ENCODE assay signal across 19 cellular contexts in genomic region chr20:11717562-11717961, GRCh38.
DNase-seq lines count a peak whose midpoint lies in the region; ATAC-seq, FAIRE-seq and TF ChIP-seq lines count a peak whose summit lies in the region.
"Had no signal": no experiment of that assay in that cellular context is flagged by ENCODE, and none has a peak within 500 bp of the region (broad histone marks: within the 10 kb centered on the region; RNA-seq: fewer than 3 reads in every experiment).

No MANE protein-coding gene starts in this region.

- no peaks in the 10 kb centered on the region for H3K27me3 Mint-ChIP-seq in H9 (ENCODE audit: low read depth)
- H3K27me3 Mint-ChIP-seq: CD4-positive, CD25-positive, alpha-beta regulatory T cell; CD8-positive, alpha-beta memory T cell had no signal

- no peak for TF ChIP-seq EP300 in H1 (IDR thresholded peaks at IDR 0.05; ENCODE audit: borderline replicate concordance in 1 of 2, low read depth in 2 of 2, low read length in 2 of 2)

- H2BK20ac ChIP-seq in H9 (ENCODE audit: low read depth, low read length, poor library complexity, severe bottlenecking) (no peak overlapping the region), H1 (ENCODE audit: low read length) (peak overlapping the region; percentile 83; the same call in 1 of the 2 replicates)

- no peaks in the 10 kb centered on the region for H3K79me2 ChIP-seq in H9 (ENCODE audit: insufficient read depth, low read length)
- H3K79me2 ChIP-seq in H1 (ENCODE audit: control insufficient read depth in 1 of 2, insufficient read depth in 2 of 2, low read length in 2 of 2), result no peaks in the 10 kb centered on the region
- no peaks in the 10 kb centered on the region for H3K79me2 ChIP-seq in trophoblast cell (ENCODE audit: control insufficient read depth, insufficient read depth, low read length, poor library complexity)

- H2BK12ac ChIP-seq in H9 (ENCODE audit: insufficient read length, low read depth, low read length) (no peak overlapping the region), H1 (ENCODE audit: low read depth, low read length) (no peak overlapping the region; the same call in 1 of the 2 replicates), trophoblast cell (ENCODE audit: low read length) (peak overlapping the region; percentile 59)

- TF ChIP-seq CTCF in H9 (conservative IDR thresholded peaks at IDR 0.05) (no peak), H1 (IDR thresholded peaks at IDR 0.05; ENCODE audit: control extremely low read depth in 1 of 3, insufficient read depth in 1 of 3, low read depth in 1 of 3, low read length in 3 of 3) (no peak), adrenal gland (IDR thresholded peaks at IDR 0.05) (no peak)

- TF ChIP-seq POLR2A in H1 (IDR thresholded peaks at IDR 0.05; ENCODE audit: control extremely low read depth in 1 of 2, low read depth in 2 of 2, low read length in 2 of 2), result no peak
- no peak for TF ChIP-seq POLR2A in adrenal gland (IDR thresholded peaks at IDR 0.05)

- WGBS in H9 (ENCODE audit: extremely low coverage, insufficient read length, low lambda C conversion rate), result no CpG with 5 or more reads among the region's 3 CpGs
- WGBS in H1 (ENCODE audit: extremely low coverage in 1 of 2, insufficient coverage in 1 of 2, insufficient read length in 1 of 2, insufficient replicate concordance in 2 of 2, low coverage in 1 of 2, low lambda C conversion rate in 2 of 2, missing lambda C conversion rate in 1 of 2), 2 experiments, result 97% methylated on average over 3 of the region's 3 CpGs; no CpG with 5 or more reads in 1 of the 2 experiments
- no CpG with 5 or more reads among the region's 3 CpGs for WGBS in trophoblast cell (ENCODE audit: extremely low coverage, insufficient coverage, insufficient read length)
- WGBS in adrenal gland, 4 donors, result 81 to 91% (median 89%) methylated on average over 3 of the region's 3 CpGs

- no peak overlapping the region for H4K12ac ChIP-seq in trophoblast cell (ENCODE audit: low read depth, low read length)

- no peak overlapping the region for H3K9ac ChIP-seq in H9 (ENCODE audit: extremely low read depth, insufficient read length, low read length)
- H3K9ac ChIP-seq in H1 (replicated peaks in 1 of 4; ENCODE audit: extremely low read depth in 1 of 4, low read depth in 3 of 4, low read length in 3 of 4), result no peak overlapping the region
- no peak overlapping the region for H3K9ac ChIP-seq in trophoblast cell (ENCODE audit: low read length)

- no peak for ATAC-seq in GM18502 (IDR thresholded peaks at IDR 0.05; ENCODE audit: poor library complexity, unreplicated experiment)
- ATAC-seq: K562 had no signal

- peaks cover 53 to 57% of the 10 kb centered on the region in 2 experiments for H3K4me1 Mint-ChIP-seq in H9
- H3K4me1 Mint-ChIP-seq: CD4-positive, CD25-positive, alpha-beta regulatory T cell; CD8-positive, alpha-beta memory T cell had no signal

- no peaks in the 10 kb centered on the region for H3K36me3 Mint-ChIP-seq in H9 (ENCODE audit: insufficient read depth in 1 of 3, low read depth in 3 of 3)
- H3K36me3 Mint-ChIP-seq: CD4-positive, CD25-positive, alpha-beta regulatory T cell; CD8-positive, alpha-beta memory T cell had no signal

- H4K8ac ChIP-seq in H9 (replicated peaks; ENCODE audit: insufficient read length, low read depth, low read length) (no peak overlapping the region), H1 (ENCODE audit: extremely low read depth, insufficient read depth, low read length) (no peak overlapping the region), trophoblast cell (ENCODE audit: low read depth, low read length) (no peak overlapping the region)

- H4K5ac ChIP-seq in H9 (ENCODE audit: insufficient read length, low read depth, low read length) (no peak overlapping the region), H1 (ENCODE audit: insufficient read length, low read depth, low read length) (no peak overlapping the region)

- POLR2A ChIA-PET in H1 (lab: Charles Lee; ENCODE audit: partially characterized antibody), result no interaction called here

- H4K20me1 ChIP-seq in H9 (ENCODE audit: control insufficient read depth, insufficient read depth, insufficient read length) (no peaks in the 10 kb centered on the region), H1 (replicated peaks in 1 of 2; ENCODE audit: control insufficient read depth in 1 of 2, insufficient read depth in 2 of 2, low read length in 2 of 2) (no peaks in the 10 kb centered on the region)

- intact Hi-C loops in adrenal gland (cut with DNase I), result no loop called here

- H3K27ac Mint-ChIP-seq in H9, result peak overlapping the region in 1 of 3 experiments; percentile 49; a peak in 1 of 7 replicates
- H3K27ac Mint-ChIP-seq: CD4-positive, CD25-positive, alpha-beta regulatory T cell; CD8-positive, alpha-beta memory T cell had no signal

- H3K4me3 ChIP-seq in H1 (ENCODE audit: extremely low read depth in 1 of 4, insufficient read depth in 2 of 4, low read depth in 3 of 4, low read length in 4 of 4) (no peak overlapping the region), trophoblast cell (ENCODE audit: low read depth, low read length) (no peak overlapping the region), adrenal gland (no peak overlapping the region)
- H3K4me3 ChIP-seq: K562 had no signal

- no peak overlapping the region for H3K14ac ChIP-seq in H9 (ENCODE audit: insufficient read depth, low read length)
- H3K14ac ChIP-seq in H1 (ENCODE audit: insufficient read length), result no peak overlapping the region
- H3K14ac ChIP-seq in trophoblast cell (ENCODE audit: low read length), result peak overlapping the region; percentile 14

- no peaks in the 10 kb centered on the region for H3K79me1 ChIP-seq in H9 (ENCODE audit: insufficient read depth, low read depth, low read length, poor library complexity, severe bottlenecking)
- H3K79me1 ChIP-seq in H1 (ENCODE audit: low read depth, low read length), result no peaks in the 10 kb centered on the region
- H3K79me1 ChIP-seq in trophoblast cell (ENCODE audit: low read length), result peaks cover 10% of the 10 kb centered on the region

- H3K4me1 ChIP-seq in H9 (ENCODE audit: insufficient read depth, low read length) (peaks cover 11% of the 10 kb centered on the region; the same call in 1 of the 2 replicates), H1 (replicated peaks in 1 of 4; ENCODE audit: control insufficient read depth in 3 of 4, insufficient read depth in 4 of 4, low read length in 3 of 4) (peaks cover 0 to 18% (median 9%) of the 10 kb centered on the region in 4 experiments; a peak in 4 of 7 replicates), trophoblast cell (ENCODE audit: control insufficient read depth in 1 of 2, insufficient read depth in 2 of 2, low read length in 2 of 2) (peaks cover 0 to 2% of the 10 kb centered on the region in 2 experiments), adrenal gland (replicated peaks in 1 of 2) (no peaks in the 10 kb centered on the region)
- H3K4me1 ChIP-seq: BE2C had no signal

- H2BK5ac ChIP-seq in H9 (ENCODE audit: insufficient read length, low read length) (no peak overlapping the region), H1 (ENCODE audit: low read depth, low read length) (peak overlapping the region; percentile 19; the same call in 1 of the 2 replicates), trophoblast cell (ENCODE audit: low read depth, low read length, poor library complexity) (no peak overlapping the region)

- peak overlapping the region; percentile 21 for H2AK5ac ChIP-seq in H9 (ENCODE audit: insufficient read length, low read length)
- no peak overlapping the region for H2AK5ac ChIP-seq in H1 (ENCODE audit: low read depth, low read length)
- no peak overlapping the region for H2AK5ac ChIP-seq in trophoblast cell (ENCODE audit: low read length)

- H3K23me2 ChIP-seq in H9 (ENCODE audit: insufficient read length, low read depth, low read length, poor library complexity, severe bottlenecking) (no peaks in the 10 kb centered on the region), H1 (ENCODE audit: low read depth, low read length) (no peaks in the 10 kb centered on the region)

- no peak overlapping the region for H2BK15ac ChIP-seq in H9 (ENCODE audit: low read depth, low read length)
- H2BK15ac ChIP-seq in H1 (ENCODE audit: low read length), result no peak overlapping the region

- H3K56ac ChIP-seq in H9 (ENCODE audit: insufficient read length, low read depth, low read length), result no peak overlapping the region
- no peak overlapping the region for H3K56ac ChIP-seq in H1 (replicated peaks; ENCODE audit: insufficient read length, low read depth, low read length)

- DNase-seq in H9 (no peak), H1 (ENCODE audit: low read depth in 1 of 2, low spot score in 2 of 2) (no peak), trophoblast cell (no peak), adrenal gland (no peak), activated T-cell treated with anti-CD3 and anti-CD28 coated beads for 4 hours (no peak)
- DNase-seq: ACHN; BE2C; C1 segment of cervical spinal cord; CD4-positive, CD25-positive, alpha-beta regulatory T cell; CD8-positive, alpha-beta memory T cell; COR-L47; DMS 273 treated with DMSO at 0.1 percent for 48 hours; DND-41; EL; HCEC 1CT had no signal

- H3K23ac ChIP-seq in H9 (ENCODE audit: insufficient read length, low read depth, low read length) (no peak overlapping the region), H1 (ENCODE audit: insufficient read length) (no peak overlapping the region), trophoblast cell (ENCODE audit: low read length) (no peak overlapping the region)

- no peak for TF ChIP-seq RAD21 in H1 (IDR thresholded peaks at IDR 0.05 in 1 of 2, conservative IDR thresholded peaks at IDR 0.05 in 1 of 2; ENCODE audit: low read depth in 2 of 2, low read length in 2 of 2)

- FAIRE-seq in H1 (lab: Jason Lieb, UNC), result no peak
- FAIRE-seq: GM12891, GM18507, K562 had no signal

- no peak overlapping the region for H3K4me3 Mint-ChIP-seq in H9
- H3K4me3 Mint-ChIP-seq: CD4-positive, CD25-positive, alpha-beta regulatory T cell; CD8-positive, alpha-beta memory T cell had no signal

- H3K4me2 ChIP-seq in H9 (ENCODE audit: insufficient read depth, insufficient read length, low read length) (no peak overlapping the region), H1 (ENCODE audit: insufficient read depth in 1 of 2, low read depth in 2 of 2, low read length in 2 of 2) (no peak overlapping the region; a peak in 1 of 4 replicates), trophoblast cell (ENCODE audit: low read length) (no peak overlapping the region)

- H3K36me3 ChIP-seq in H1 (ENCODE audit: control insufficient read depth in 2 of 4, insufficient read depth in 4 of 4, low read length in 3 of 4), result no peaks in the 10 kb centered on the region
- H3K36me3 ChIP-seq in trophoblast cell (ENCODE audit: control insufficient read depth in 1 of 2, insufficient read depth in 2 of 2, low read length in 2 of 2), result no peaks in the 10 kb centered on the region
- no peaks in the 10 kb centered on the region for H3K36me3 ChIP-seq in adrenal gland (replicated peaks in 1 of 2)
- H3K36me3 ChIP-seq: BE2C had no signal

- H4K91ac ChIP-seq in H9 (ENCODE audit: insufficient read length, low read depth, low read length), result no peak overlapping the region
- H4K91ac ChIP-seq in H1 (replicated peaks; ENCODE audit: insufficient read length, low read length), result peak overlapping the region; percentile 68
- peak overlapping the region; percentile 59 for H4K91ac ChIP-seq in trophoblast cell (ENCODE audit: low read depth, low read length)

- H3T11ph ChIP-seq in H9 (ENCODE audit: low read length), result no peak overlapping the region

- H3K18ac ChIP-seq in H9 (ENCODE audit: insufficient read length, low read depth, low read length) (no peak overlapping the region), H1 (ENCODE audit: extremely low read depth, low read length) (peak overlapping the region; percentile 25; the same call in 1 of the 2 replicates), trophoblast cell (ENCODE audit: low read length) (no peak overlapping the region)

- H3K9me3 Mint-ChIP-seq in H9, result no peaks in the 10 kb centered on the region

- CTCF ChIA-PET in H1 (lab: Charles Lee; ENCODE audit: partially characterized antibody), result interaction anchor here (0.7 to 3.9 kb wide), 8 partner anchors 9 to 447 kb away, joined by 3 to 19 read pairs (median 5); no protein-coding TSS in a partner anchor

- no peak overlapping the region for H2BK120ac ChIP-seq in H9 (ENCODE audit: low read depth, low read length, poor library complexity, severe bottlenecking)
- peak overlapping the region; percentile 80 for H2BK120ac ChIP-seq in H1 (replicated peaks; ENCODE audit: low read depth, low read length)
- H2BK120ac ChIP-seq in trophoblast cell (ENCODE audit: insufficient read depth, low read length, poor library complexity), result peak overlapping the region; percentile 58

- H2AFZ ChIP-seq in H9 (ENCODE audit: low read length) (no peak overlapping the region), H1 (ENCODE audit: low read length) (peak overlapping the region; percentile 51; the same call in 1 of the 2 replicates), trophoblast cell (ENCODE audit: insufficient read depth, low read length, poor library complexity) (no peak overlapping the region)

- H3K27me3 ChIP-seq in H9 (ENCODE audit: insufficient read depth, low read length) (no peaks in the 10 kb centered on the region), H1 (replicated peaks in 1 of 4; ENCODE audit: control insufficient read depth in 3 of 4, extremely low read depth in 1 of 4, insufficient read depth in 3 of 4, low read length in 3 of 4) (no peaks in the 10 kb centered on the region), trophoblast cell (ENCODE audit: insufficient read depth, low read length) (no peaks in the 10 kb centered on the region), adrenal gland (no peaks in the 10 kb centered on the region)
- H3K27me3 ChIP-seq: BE2C had no signal

- H3K27ac ChIP-seq in H9 (ENCODE audit: insufficient read length, low read depth, low read length) (no peak overlapping the region), H1 (ENCODE audit: low read depth, low read length) (no peak overlapping the region), trophoblast cell (ENCODE audit: low read depth, low read length) (no peak overlapping the region), adrenal gland (no peak overlapping the region)

- H3K9me3 ChIP-seq in H9 (ENCODE audit: control insufficient read depth, low read depth, low read length) (no peaks in the 10 kb centered on the region), H1 (ENCODE audit: insufficient read depth in 2 of 2, low read depth in 1 of 2, low read length in 1 of 2) (no peaks in the 10 kb centered on the region), trophoblast cell (ENCODE audit: insufficient read depth, low read depth, low read length) (no peaks in the 10 kb centered on the region), adrenal gland (replicated peaks in 1 of 3) (no peaks in the 10 kb centered on the region)
- H3K9me3 ChIP-seq: BE2C had no signal

- H3K4ac ChIP-seq in H9 (ENCODE audit: low read depth, low read length) (no peak overlapping the region), H1 (replicated peaks; ENCODE audit: insufficient read length, low read depth, low read length) (no peak overlapping the region), trophoblast cell (ENCODE audit: low read depth, low read length) (no peak overlapping the region)
